In genomic region chr10:4205113-4205512, GRCh38 we compare ENCODE assay signal across 1 cellular context.
TF ChIP-seq lines count a peak whose summit lies in the region.

No MANE protein-coding gene starts in this region.

TF ChIP-seq in GM23338, 12 proteins besides CTCF, POLR2A, EP300 and RAD21:
- TF ChIP-seq ZNF462 (CRISPR knock-in tag; IDR thresholded peaks at IDR 0.05) (no peak), JUNB (IDR thresholded peaks at IDR 0.05; ENCODE audit: unreplicated experiment) (no peak), STAT1 (IDR thresholded peaks at IDR 0.05; ENCODE audit: unreplicated experiment) (no peak), ZNF114 (CRISPR knock-in tag; IDR thresholded peaks at IDR 0.05) (no peak), CREB1 (CRISPR knock-in tag; IDR thresholded peaks at IDR 0.05; ENCODE audit: low read depth) (no peak), POLR2AphosphoS5 (IDR thresholded peaks at IDR 0.05; ENCODE audit: low read depth) (no peak), NANOG (IDR thresholded peaks at IDR 0.05; ENCODE audit: borderline replicate concordance) (no peak), REST (IDR thresholded peaks at IDR 0.05; ENCODE audit: unreplicated experiment) (no peak), EZH2phosphoT487 (IDR thresholded peaks at IDR 0.05; ENCODE audit: unreplicated experiment) (no peak), ZNF331 (CRISPR knock-in tag; IDR thresholded peaks at IDR 0.05; ENCODE audit: low read depth) (no peak), ETS1 (IDR thresholded peaks at IDR 0.05) (no peak), EZH2 (IDR thresholded peaks at IDR 0.05; ENCODE audit: low read depth, unreplicated experiment) (no peak)
